8 cellular contexts compared by ENCODE assay signal in genomic region chr7:54839538-54840213, GRCh38.
DNase-seq lines count a peak whose midpoint lies in the region; ATAC-seq and TF ChIP-seq lines count a peak whose summit lies in the region.

No MANE protein-coding gene starts in this region.

- no peaks in the 10 kb centered on the region for H3K79me2 ChIP-seq in DND-41 (ENCODE audit: insufficient read depth, low read length)

- H3K27me3 ChIP-seq in DND-41 (ENCODE audit: insufficient read depth, low read length, poor library complexity), result no peaks in the 10 kb centered on the region
- H3K27me3 ChIP-seq in kidney epithelial cell (ENCODE audit: control insufficient read depth, insufficient read depth, low read length), result no peaks in the 10 kb centered on the region
- H3K27me3 ChIP-seq in uterus, result no peaks in the 10 kb centered on the region
- H3K27me3 ChIP-seq in CD8-positive, alpha-beta T cell (ENCODE audit: insufficient read depth, low read length), result no peaks in the 10 kb centered on the region

- H3K4me3 ChIP-seq in DND-41 (ENCODE audit: low read depth in 1 of 2, low read length in 2 of 2) (no peak overlapping the region), kidney epithelial cell (ENCODE audit: low read depth, low read length) (no peak overlapping the region), uterus (no peak overlapping the region)
- no peak overlapping the region for H3K4me3 ChIP-seq in CD8-positive, alpha-beta T cell (ENCODE audit: low read depth, low read length)

- POLR2A ChIA-PET in CD8-positive, alpha-beta T cell (lab: Charles Lee), result no interaction called here

- H3K4me3 Mint-ChIP-seq in CD8-positive, alpha-beta T cell, result no peak overlapping the region

- peak; percentile 39 for TF ChIP-seq CTCF in DND-41 (IDR thresholded peaks at IDR 0.05; ENCODE audit: borderline replicate concordance, extremely low read depth, low read length, poor library complexity, severe bottlenecking)
- TF ChIP-seq CTCF in kidney epithelial cell (IDR thresholded peaks at IDR 0.05; ENCODE audit: insufficient read depth, low read length, poor library complexity, severe bottlenecking), result peak; percentile 87
- peak in 3 of 4 experiments; percentile 16 to 49 (median 25) for TF ChIP-seq CTCF in uterus (IDR thresholded peaks at IDR 0.05)
- no peak for TF ChIP-seq CTCF in CD8-positive, alpha-beta T cell (IDR thresholded peaks at IDR 0.05)

- DNase-seq in DND-41, result no peak
- DNase-seq in HuH-7 (ENCODE audit: low spot score), result peak; percentile 69
- peak; percentile 43 for DNase-seq in astrocyte of the hippocampus (ENCODE audit: low read depth, low spot score)
- no peak for DNase-seq in kidney epithelial cell (ENCODE audit: low read depth)
- peak in 1 of 2 donors; percentile 50 for DNase-seq in uterus
- no peak for DNase-seq in CD8-positive, alpha-beta T cell
- DNase-seq in globus pallidus (ENCODE audit: low spot score), result no peak

- no peak overlapping the region for H3K9ac ChIP-seq in DND-41 (ENCODE audit: low read depth, low read length)

- H3K27me3 Mint-ChIP-seq in CD8-positive, alpha-beta T cell (ENCODE audit: low read depth), result peaks cover 9% of the 10 kb centered on the region

- no peaks in the 10 kb centered on the region for H4K20me1 ChIP-seq in DND-41 (ENCODE audit: insufficient read depth, low read length)

- no peak for TF ChIP-seq POLR2A in uterus (IDR thresholded peaks at IDR 0.05)

- H3K4me2 ChIP-seq in DND-41 (ENCODE audit: insufficient read depth, low read length), result no peak overlapping the region

- H3K27ac ChIP-seq in DND-41 (ENCODE audit: low read length) (no peak overlapping the region), uterus (peak overlapping the region in 1 of 2 donors; percentile 77)
- no peak overlapping the region for H3K27ac ChIP-seq in CD8-positive, alpha-beta T cell (ENCODE audit: low read depth, low read length)

- no peak overlapping the region for H3K27ac Mint-ChIP-seq in CD8-positive, alpha-beta T cell

- H3K36me3 Mint-ChIP-seq in CD8-positive, alpha-beta T cell, result no peaks in the 10 kb centered on the region

- H3K4me1 ChIP-seq in DND-41 (ENCODE audit: insufficient read depth, low read length) (no peaks in the 10 kb centered on the region), uterus (peaks cover 0 to 16% of the 10 kb centered on the region in 2 donors)
- H3K4me1 ChIP-seq in CD8-positive, alpha-beta T cell (ENCODE audit: insufficient read depth, low read length), result no peaks in the 10 kb centered on the region

- no peak overlapping the region for H2AFZ ChIP-seq in DND-41 (ENCODE audit: low read depth, low read length)

- ATAC-seq in DND-41 (ENCODE audit: insufficient read depth, low read depth), result no peak
- no peak for ATAC-seq in CD8-positive, alpha-beta T cell
- ATAC-seq in GM18519 (IDR thresholded peaks at IDR 0.05; ENCODE audit: low FRiP score, unreplicated experiment), result no peak

- no peaks in the 10 kb centered on the region for H3K9me3 Mint-ChIP-seq in CD8-positive, alpha-beta T cell

- H3K9me3 ChIP-seq in DND-41 (ENCODE audit: insufficient read depth, low read length, severe bottlenecking) (no peaks in the 10 kb centered on the region), uterus (no peaks in the 10 kb centered on the region)
- H3K9me3 ChIP-seq in CD8-positive, alpha-beta T cell (ENCODE audit: low read length), result no peaks in the 10 kb centered on the region

- no peaks in the 10 kb centered on the region for H3K4me1 Mint-ChIP-seq in CD8-positive, alpha-beta T cell (ENCODE audit: low read depth)

- intact Hi-C loops in uterus (cut with DNase I; ENCODE audit: low total_unique reads), result no loop called here
- intact Hi-C loops in CD8-positive, alpha-beta T cell (cut with DNase I, micrococcal nuclease), result no loop called here

- no peaks in the 10 kb centered on the region for H3K36me3 ChIP-seq in DND-41 (ENCODE audit: insufficient read depth, low read length)
- no peaks in the 10 kb centered on the region for H3K36me3 ChIP-seq in kidney epithelial cell (ENCODE audit: control insufficient read depth, insufficient read depth, low read length)
- no peaks in the 10 kb centered on the region for H3K36me3 ChIP-seq in uterus
- no peaks in the 10 kb centered on the region for H3K36me3 ChIP-seq in CD8-positive, alpha-beta T cell (ENCODE audit: insufficient read depth, low read length)

- CTCF ChIA-PET in CD8-positive, alpha-beta T cell (lab: Charles Lee), result no interaction called here

Comparison
In these comparisons a context has a peak if more than half of its experiments do, and no peak if none do; other contexts are left out.
1. DNase-seq: peak in HuH-7 (single experiment) and astrocyte of the hippocampus (single experiment); none in DND-41 (single experiment), kidney epithelial cell (single experiment), CD8-positive, alpha-beta T cell (0 of 7) and globus pallidus (single experiment).